ENCODE assay signal across 15 cellular contexts in genomic region chr3:146701246-146701645, GRCh38.
DNase-seq lines count a peak whose midpoint lies in the region; ATAC-seq, FAIRE-seq and TF ChIP-seq lines count a peak whose summit lies in the region.
"Had no signal": no experiment of that assay in that cellular context is flagged by ENCODE, and none has a peak within 500 bp of the region (broad histone marks: within the 10 kb centered on the region; RNA-seq: fewer than 3 reads in every experiment).

No MANE protein-coding gene starts in this region.

- no peaks in the 10 kb centered on the region for H3K79me2 ChIP-seq in DND-41 (ENCODE audit: insufficient read depth, low read length)
- H3K79me2 ChIP-seq in GM12878 (ENCODE audit: control insufficient read depth, insufficient read depth, low read length), result no peaks in the 10 kb centered on the region

- BruUV-seq in GM12878 (replicated peaks; lab: Mats Ljungman, UMichigan), result no TSS peak

- CTCF ChIA-PET in GM12878 (lab: Yijun Ruan, JAX), result no interaction called here

- H3K27me3 ChIP-seq in DND-41 (ENCODE audit: insufficient read depth, low read length, poor library complexity), result no peaks in the 10 kb centered on the region
- no peaks in the 10 kb centered on the region for H3K27me3 ChIP-seq in H7 (ENCODE audit: control insufficient read depth, insufficient read depth, low read length)
- no peaks in the 10 kb centered on the region for H3K27me3 ChIP-seq in GM12878 (replicated peaks in 1 of 2; ENCODE audit: control insufficient read depth in 2 of 2, insufficient read depth in 2 of 2, low read length in 1 of 2)
- no peaks in the 10 kb centered on the region for H3K27me3 ChIP-seq in thyroid gland
- H3K27me3 ChIP-seq: BLaER1 had no signal

- no peaks in the 10 kb centered on the region for H4K20me1 ChIP-seq in DND-41 (ENCODE audit: insufficient read depth, low read length)
- no peaks in the 10 kb centered on the region for H4K20me1 ChIP-seq in GM12878 (ENCODE audit: control insufficient read depth, insufficient read depth)
- H4K20me1 ChIP-seq: BLaER1 had no signal

- TF ChIP-seq RAD21 in GM12878 (IDR thresholded peaks at IDR 0.05; ENCODE audit: insufficient read depth, low read depth, low read length), result no peak

- ATAC-seq in DND-41 (ENCODE audit: insufficient read depth, low read depth) (no peak), GM12878 (peak; percentile 40)

- intact Hi-C loops in GM12878 (cut with micrococcal nuclease; ENCODE audit: unreplicated experiment) (no loop called here), thyroid gland (cut with DNase I) (no loop called here)

- DNase-seq in DND-41, result no peak
- peak; percentile 1 for DNase-seq in H7
- DNase-seq in GM12878 (ENCODE audit: low read depth, low spot score), result no peak
- DNase-seq in iPS-NIHi7 (ENCODE audit: extremely low spot score), result peak; percentile 12
- DNase-seq in thyroid gland, result no peak
- no peak for DNase-seq in DMS79 treated with DMSO at 0.1 percent for 48 hours (lab: John Stamatoyannopoulos, UW)
- DNase-seq in NCI-H2171 treated with DMSO at 0.1 percent for 48 hours (lab: John Stamatoyannopoulos, UW), result no peak
- DNase-seq: 8988T; Calu3; CD4-positive, alpha-beta memory T cell; HCEC 1CT; KBM-7 had no signal

- FAIRE-seq in GM12878 (lab: Jason Lieb, UNC), result no peak
- FAIRE-seq: G401.6, HTR-8/SVneo had no signal

- RAD21 ChIA-PET in GM12878 (lab: Charles Lee; ENCODE audit: unreplicated experiment), result no interaction called here

- 29% methylated on average over 3 of the region's 3 CpGs for WGBS in GM12878 (ENCODE audit: insufficient coverage, insufficient replicate concordance, low lambda C conversion rate, missing lambda C conversion rate)
- WGBS in thyroid gland, 2 donors, result 77 to 81% methylated on average over 3 of the region's 3 CpGs

- H2AFZ ChIP-seq in DND-41 (ENCODE audit: low read depth, low read length) (0 out of 2 replicates have a peak overlapping the region, but pooled peaks have one; percentile 42), GM12878 (ENCODE audit: control insufficient read depth, low read depth, low read length) (no peak overlapping the region)

- POLR2A ChIA-PET in GM12878 (lab: Charles Lee), result no interaction called here

- H3K4me2 ChIP-seq in DND-41 (ENCODE audit: insufficient read depth, low read length) (no peak overlapping the region), GM12878 (ENCODE audit: control insufficient read depth, insufficient read depth) (no peak overlapping the region)
- H3K4me2 ChIP-seq: BLaER1 had no signal

- TF ChIP-seq CTCF in DND-41 (IDR thresholded peaks at IDR 0.05; ENCODE audit: borderline replicate concordance, extremely low read depth, low read length, poor library complexity, severe bottlenecking) (no peak), GM12878 (IDR thresholded peaks at IDR 0.05 in 2 of 3, conservative IDR thresholded peaks at IDR 0.05 in 1 of 3; ENCODE audit: control insufficient read depth in 2 of 3, extremely low read depth in 1 of 3, insufficient read depth in 1 of 3, low read depth in 3 of 3, low read length in 3 of 3) (no peak), thyroid gland (IDR thresholded peaks at IDR 0.05) (no peak)

- SMC1A ChIA-PET in GM12878 (lab: Charles Lee; ENCODE audit: uncharacterized antibody, unreplicated experiment), result no interaction called here

- no peak for TF ChIP-seq EP300 in GM12878 (IDR thresholded peaks at IDR 0.05; ENCODE audit: borderline replicate concordance in 1 of 2, control insufficient read depth in 1 of 2, low read depth in 2 of 2, low read length in 2 of 2)

- H3K4me3 ChIP-seq in DND-41 (ENCODE audit: low read depth in 1 of 2, low read length in 2 of 2), result no peak overlapping the region
- no peak overlapping the region for H3K4me3 ChIP-seq in H7 (ENCODE audit: insufficient read depth, low read depth, low read length)
- no peak overlapping the region for H3K4me3 ChIP-seq in GM12878
- H3K4me3 ChIP-seq in thyroid gland (replicated peaks in 1 of 3), result no peak overlapping the region
- H3K4me3 ChIP-seq: BLaER1 had no signal

- H3K9ac ChIP-seq in DND-41 (ENCODE audit: low read depth, low read length) (no peak overlapping the region), GM12878 (ENCODE audit: control insufficient read depth, insufficient read depth, low read length) (no peak overlapping the region)
- H3K9ac ChIP-seq: BLaER1 had no signal

- H3K9me3 ChIP-seq in DND-41 (ENCODE audit: insufficient read depth, low read length, severe bottlenecking) (no peaks in the 10 kb centered on the region), GM12878 (replicated peaks; ENCODE audit: control insufficient read depth, insufficient read depth, low read length) (no peaks in the 10 kb centered on the region), thyroid gland (no peaks in the 10 kb centered on the region)
- H3K9me3 ChIP-seq: BLaER1 had no signal

- no peak for TF ChIP-seq POLR2A in GM12878 (IDR thresholded peaks at IDR 0.05; ENCODE audit: low read depth, low read length)
- no peak for TF ChIP-seq POLR2A in thyroid gland (IDR thresholded peaks at IDR 0.05)

- in situ Hi-C loops in GM12878 (cut with MboI), result no loop called here

- H3K4me1 ChIP-seq in DND-41 (ENCODE audit: insufficient read depth, low read length) (peaks cover 11% of the 10 kb centered on the region; the same call in 1 of the 2 replicates), GM12878 (ENCODE audit: control insufficient read depth, insufficient read depth, low read length) (no peaks in the 10 kb centered on the region), thyroid gland (no peaks in the 10 kb centered on the region)
- H3K4me1 ChIP-seq: BLaER1 had no signal

- H3K36me3 ChIP-seq in DND-41 (ENCODE audit: insufficient read depth, low read length) (no peaks in the 10 kb centered on the region), H7 (replicated peaks; ENCODE audit: control insufficient read depth, insufficient read depth, low read length) (no peaks in the 10 kb centered on the region), GM12878 (ENCODE audit: control insufficient read depth in 2 of 2, insufficient read depth in 2 of 2, low read length in 1 of 2) (no peaks in the 10 kb centered on the region), thyroid gland (no peaks in the 10 kb centered on the region)
- H3K36me3 ChIP-seq: BLaER1 had no signal

- H3K27ac ChIP-seq in DND-41 (ENCODE audit: low read length) (no peak overlapping the region), GM12878 (ENCODE audit: control insufficient read depth, insufficient read depth) (no peak overlapping the region), thyroid gland (no peak overlapping the region)
- H3K27ac ChIP-seq: BLaER1 had no signal

TF ChIP-seq in GM12878, 131 proteins besides CTCF, POLR2A, EP300 and RAD21 (continues in another document):
- TF ChIP-seq LARP7 (IDR thresholded peaks at IDR 0.05) (no peak), NFXL1 (IDR thresholded peaks at IDR 0.05; ENCODE audit: borderline replicate concordance) (no peak), MYC (IDR thresholded peaks at IDR 0.05; ENCODE audit: insufficient read depth, insufficient read length, insufficient replicate concordance, low read length, severe bottlenecking) (no peak), BHLHE40 (IDR thresholded peaks at IDR 0.05; ENCODE audit: borderline replicate concordance in 1 of 2, low read depth in 2 of 2, low read length in 1 of 2) (no peak), TCF12 (IDR thresholded peaks at IDR 0.05; ENCODE audit: low read depth, low read length) (no peak), RELB (IDR thresholded peaks at IDR 0.05; ENCODE audit: low read depth) (no peak), IKZF2 (IDR thresholded peaks at IDR 0.05) (no peak), CHD2 (IDR thresholded peaks at IDR 0.05; ENCODE audit: borderline replicate concordance, low read depth, low read length) (no peak), EGR1 (IDR thresholded peaks at IDR 0.05; ENCODE audit: borderline replicate concordance in 1 of 2, low read depth in 2 of 2, low read length in 2 of 2) (no peak), IRF3 (IDR thresholded peaks at IDR 0.05) (no peak), E4F1 (IDR thresholded peaks at IDR 0.05; ENCODE audit: borderline replicate concordance, partially characterized antibody) (no peak)

Comparison
In these comparisons a context has a peak if more than half of its experiments do, and no peak if none do; other contexts are left out.
1. DNase-seq: peak in H7 (single experiment) and iPS-NIHi7 (single experiment); none in DND-41 (single experiment), GM12878 (single experiment), thyroid gland (0 of 2), DMS79 treated with DMSO at 0.1 percent for 48 hours (single experiment) and NCI-H2171 treated with DMSO at 0.1 percent for 48 hours (single experiment).